In genomic region chr15:79434361-79434760, GRCh38 we compare ENCODE assay signal across 15 cellular contexts. TPM values are rescaled to one million over a fixed set of nuclear protein-coding genes. Genes with fewer than 3 reads are reported as not detected.
DNase-seq lines count a peak whose midpoint lies in the region; TF ChIP-seq lines count a peak whose summit lies in the region.
"Had no signal": no experiment of that assay in that cellular context is flagged by ENCODE, and none has a peak within 500 bp of the region (broad histone marks: within the 10 kb centered on the region; RNA-seq: fewer than 3 reads in every experiment).

No MANE protein-coding gene starts in this region.

- DNase-seq in G401 (ENCODE audit: low spot score) (peak; percentile 74), esophagus muscularis mucosa (ENCODE audit: extremely low spot score) (peak; percentile 42), type B pancreatic cell (ENCODE audit: extremely low spot score, unreplicated experiment) (no peak), NCI-H2171 (lab: John Stamatoyannopoulos, UW) (no peak), T1000 (lab: John Stamatoyannopoulos, UW) (no peak)
- DNase-seq: ACHN; BE2C; Caco-2; CD4-positive, CD25-positive, alpha-beta regulatory T cell; CD8-positive, alpha-beta memory T cell; GDM1; GOT3; HFFc6; IMR-90 had no signal

- H3K27me3 Mint-ChIP-seq in brain (peaks cover 69% of the 10 kb centered on the region), type B pancreatic cell (peaks cover 73% of the 10 kb centered on the region)

- TF ChIP-seq CTCF in brain (conservative IDR thresholded peaks at IDR 0.05) (no peak), esophagus muscularis mucosa (IDR thresholded peaks at IDR 0.05) (no peak), type B pancreatic cell (conservative IDR thresholded peaks at IDR 0.05) (no peak)

- in situ Hi-C loops in G401 (cut with HindIII; ENCODE audit: low sequenced_read_pairs): no loop called here

- peak overlapping the region in 4 of 5 experiments; percentile 6 to 60 (median 50) for H3K4me3 Mint-ChIP-seq in brain
- peak overlapping the region; percentile 18 for H3K4me3 Mint-ChIP-seq in type B pancreatic cell
- H3K4me3 Mint-ChIP-seq: CD4-positive, CD25-positive, alpha-beta regulatory T cell; CD8-positive, alpha-beta memory T cell; HFFc6 had no signal

- H3K4me1 ChIP-seq in esophagus muscularis mucosa: peaks cover 11 to 23% (median 21%) of the 10 kb centered on the region in 4 donors
- H3K4me1 ChIP-seq: BE2C, Caco-2 had no signal

- H3K36me3 Mint-ChIP-seq in brain (no peaks in the 10 kb centered on the region), type B pancreatic cell (no peaks in the 10 kb centered on the region)
- H3K36me3 Mint-ChIP-seq: CD4-positive, CD25-positive, alpha-beta regulatory T cell had no signal

- H3K27ac ChIP-seq in esophagus muscularis mucosa (replicated peaks in 1 of 4): no peak overlapping the region

- H3K4me3 ChIP-seq in esophagus muscularis mucosa: no peak overlapping the region

- H3K27ac Mint-ChIP-seq in brain (peak overlapping the region in 1 of 5 experiments; percentile 69), type B pancreatic cell (no peak overlapping the region)
- H3K27ac Mint-ChIP-seq: CD4-positive, CD25-positive, alpha-beta regulatory T cell; HFFc6 had no signal

- intact Hi-C loops in esophagus muscularis mucosa (cut with DNase I): no loop called here

- WGBS in esophagus muscularis mucosa: 62% methylated on average over 3 of the region's 3 CpGs

- no peaks in the 10 kb centered on the region for H3K36me3 ChIP-seq in esophagus muscularis mucosa
- H3K36me3 ChIP-seq: BE2C had no signal

- peaks cover 0 to 2% (median 0%) of the 10 kb centered on the region in 5 experiments for H3K9me3 Mint-ChIP-seq in brain
- H3K9me3 Mint-ChIP-seq in type B pancreatic cell: no peaks in the 10 kb centered on the region
- H3K9me3 Mint-ChIP-seq: CD8-positive, alpha-beta memory T cell; HFFc6 had no signal

- TF ChIP-seq POLR2A in esophagus muscularis mucosa (IDR thresholded peaks at IDR 0.05; ENCODE audit: low read depth): no peak

- peaks cover 0 to 69% (median 12%) of the 10 kb centered on the region in 4 donors for H3K27me3 ChIP-seq in esophagus muscularis mucosa
- H3K27me3 ChIP-seq: BE2C had no signal

- TF ChIP-seq EP300 in esophagus muscularis mucosa (IDR thresholded peaks at IDR 0.05): no peak

- H3K4me1 Mint-ChIP-seq in brain (peaks cover 37% of the 10 kb centered on the region), type B pancreatic cell (ENCODE audit: unreplicated experiment) (peaks cover 10% of the 10 kb centered on the region)

- no peaks in the 10 kb centered on the region for H3K9me3 ChIP-seq in esophagus muscularis mucosa
- H3K9me3 ChIP-seq: BE2C, Caco-2 had no signal

RNA-seq across cellular contexts. Expression of gene MINAR1, which starts 2.2 kb away (rescaled TPM):
- 0.20 and 0.31 TPM in 2 replicates for total RNA-seq in G401 (2014; rRNA removed; shearing (Covaris generic))
- 0.46 TPM for polyA plus RNA-seq in brain (ENCODE audit: insufficient read depth, low read depth, low replicate concordance)
- total RNA-seq in esophagus muscularis mucosa: under 1 TPM; 0.13 to 0.75 (median 0.46) TPM
- total RNA-seq in type B pancreatic cell (ENCODE audit: low replicate concordance): 1.1 and 3.0 TPM in 2 replicates
- polyA plus RNA-seq: CD8-positive, alpha-beta memory T cell had no signal

Comparison
In these comparisons a context has a peak if more than half of its experiments do, and no peak if none do; other contexts are left out.
1. DNase-seq: peak in G401 (single experiment) and esophagus muscularis mucosa (single experiment); none in type B pancreatic cell (single experiment), NCI-H2171 (single experiment) and T1000 (single experiment).